ENCODE assay signal across 8 cellular contexts in genomic region chr3:197555281-197556261, GRCh38. TPM values are rescaled to one million over a fixed set of nuclear protein-coding genes. Genes with fewer than 3 reads are reported as not detected.
A peak's percentile ranks its signal among the peaks of the same experiment; 100 is the strongest.
DNase-seq lines count a peak whose midpoint lies in the region; ATAC-seq and TF ChIP-seq lines count a peak whose summit lies in the region.

Gene BDH1, minus strand, starts transcription at chr3:197555968. Its CDS starts 9,525 bp downstream, at chr3:197546443.

- peak; percentile 84 for DNase-seq in DND-41
- DNase-seq in MM.1S: peak; percentile 91
- peak; percentile 47 for DNase-seq in astrocyte of the hippocampus (ENCODE audit: low read depth, low spot score)
- peak; percentile 56 for DNase-seq in iPS-NIHi11 (ENCODE audit: low spot score)
- peak; percentile 30 to 61 for DNase-seq in stimulated activated CD4-positive, alpha-beta T cell treated with anti-CD3 and anti-CD28 coated beads, Interleukin-15, amount 100 ng/mL, for 1 hour (ENCODE audit: low read depth in 1 of 2, low spot score in 1 of 2)
- no peak for DNase-seq in T1000 (lab: John Stamatoyannopoulos, UW)

- intact Hi-C loops in T-helper 2 cell treated with Interferon-gamma antibody and Interleukin-4, amounts not matched to agents 100 ng/mL and 5 ng/mL, for 36 hours (cut with micrococcal nuclease): loop anchor here (2.0 to 5.0 kb wide), 2 partner anchors 72 to 257 kb away; partner anchors contain the start of gene DLG1

- H3K4me1 ChIP-seq in DND-41 (ENCODE audit: insufficient read depth, low read length): peaks cover 28% of the 10 kb centered on the region
- H3K4me1 ChIP-seq in MM.1S (ENCODE audit: low read length): peaks cover 8% of the 10 kb centered on the region

- peaks cover 23% of the 10 kb centered on the region for H3F3A ChIP-seq in MM.1S (ENCODE audit: insufficient read depth, low read length)

- H3K9ac ChIP-seq in DND-41 (ENCODE audit: low read depth, low read length) (peak within 1 kb of the TSS; percentile 91), MM.1S (ENCODE audit: low read length) (peak within 1 kb of the TSS; percentile 96)

- H3K27ac ChIP-seq in DND-41 (ENCODE audit: low read length): peak within 1 kb of the TSS; percentile 97
- peak within 1 kb of the TSS; percentile 91 for H3K27ac ChIP-seq in MM.1S (ENCODE audit: low read length)

- ATAC-seq in DND-41 (ENCODE audit: insufficient read depth, low read depth): peak; percentile 58
- ATAC-seq in GM21786 (IDR thresholded peaks at IDR 0.05; ENCODE audit: unreplicated experiment): peak; percentile 28

- peaks cover 17% of the 10 kb centered on the region for H3K36me3 ChIP-seq in DND-41 (ENCODE audit: insufficient read depth, low read length)
- no peaks in the 10 kb centered on the region for H3K36me3 ChIP-seq in MM.1S (replicated peaks; ENCODE audit: insufficient read depth, low read length)

- H3K79me2 ChIP-seq in DND-41 (ENCODE audit: insufficient read depth, low read length): peaks cover 55% of the 10 kb centered on the region
- peaks cover 42% of the 10 kb centered on the region for H3K79me2 ChIP-seq in MM.1S (ENCODE audit: low read length)

- H3K9me3 ChIP-seq in DND-41 (ENCODE audit: insufficient read depth, low read length, severe bottlenecking) (no peaks in the 10 kb centered on the region), MM.1S (replicated peaks; ENCODE audit: insufficient read depth, low read length) (no peaks in the 10 kb centered on the region)

- H3K27me3 ChIP-seq in DND-41 (ENCODE audit: insufficient read depth, low read length, poor library complexity) (no peaks in the 10 kb centered on the region), MM.1S (replicated peaks; ENCODE audit: insufficient read depth, low read length) (no peaks in the 10 kb centered on the region)

- H3K4me2 ChIP-seq in DND-41 (ENCODE audit: insufficient read depth, low read length): peak within 1 kb of the TSS; percentile 74
- H3K4me2 ChIP-seq in MM.1S (ENCODE audit: low read depth, low read length): peak within 1 kb of the TSS; percentile 96

- H3K4me3 ChIP-seq in DND-41 (ENCODE audit: low read depth in 1 of 2, low read length in 2 of 2) (peak within 1 kb of the TSS; percentile 68 to 80), MM.1S (ENCODE audit: low read length) (peak within 1 kb of the TSS; percentile 94)

- peaks cover 12% of the 10 kb centered on the region for H4K20me1 ChIP-seq in DND-41 (ENCODE audit: insufficient read depth, low read length)
- H4K20me1 ChIP-seq in MM.1S (ENCODE audit: insufficient read depth, low read length): peaks cover 4% of the 10 kb centered on the region; the same call in 1 of the 2 replicates

- TF ChIP-seq CTCF in DND-41 (IDR thresholded peaks at IDR 0.05; ENCODE audit: borderline replicate concordance, extremely low read depth, low read length, poor library complexity, severe bottlenecking) (peak; percentile 43), MM.1S (IDR thresholded peaks at IDR 0.05; ENCODE audit: low read length) (no peak; the same call in 1 of the 2 replicates)

- H2AFZ ChIP-seq in DND-41 (ENCODE audit: low read depth, low read length) (peak within 1 kb of the TSS; percentile 83), MM.1S (ENCODE audit: low read length) (peak within 1 kb of the TSS; percentile 98)

- no peaks in the 10 kb centered on the region for H3K9me2 ChIP-seq in MM.1S (replicated peaks; ENCODE audit: insufficient read depth, low read length)

RNA-seq across cellular contexts. Expression of gene BDH1, which starts in this region (rescaled TPM):
- total RNA-seq in T-helper 2 cell treated with Interferon-gamma antibody and Interleukin-4, amounts not matched to agents 100 ng/mL and 5 ng/mL, for 36 hours: 77.5 and 78.4 TPM in 2 replicates
